Comparison of ENCODE assay signal across 37 cellular contexts in genomic region chr9:77929942-77930341, GRCh38.
"Had no signal": no experiment of that assay in that cellular context is flagged by ENCODE, and none has a peak within 500 bp of the region (broad histone marks: within the 10 kb centered on the region; RNA-seq: fewer than 3 reads in every experiment).

No MANE protein-coding gene starts in this region.

- H3K9me3 ChIP-seq: adrenal gland, colonic mucosa had no signal

- ATAC-seq: activated CD8-positive, alpha-beta T cell treated with anti-CD3 and anti-CD28 coated beads for 36 hours; activated naive CD4-positive, alpha-beta T cell treated with anti-CD3 and anti-CD28 coated beads, Interleukin-2, amount 50 U/mL, for 72 hours; activated T-cell treated with anti-CD3 and anti-CD28 coated beads, Interleukin-2, amount 50 U/mL, for 4 hours; activated T-cell treated with anti-CD3 and anti-CD28 coated beads, Interleukin-2, amount 50 U/mL, for 72 hours; activated T-helper 17 cell treated with anti-CD3 and anti-CD28 coated beads, Interleukin-2, amount 50 U/mL, for 72 hours had no signal

- H3K36me3 ChIP-seq: adrenal gland, cardiac muscle cell, colonic mucosa had no signal

- FAIRE-seq: bronchial epithelial cell, TTC549 had no signal

- H3K27me3 Mint-ChIP-seq: activated CD4-positive, alpha-beta memory T cell treated with anti-CD3 and anti-CD28 coated beads for 36 hours; activated CD4-positive, alpha-beta T cell treated with anti-CD3 and anti-CD28 coated beads, Interleukin-2, amount 10 ng/mL, durations not matched to agents 24 days and 14 days; activated CD8-positive, alpha-beta T cell treated with anti-CD3 and anti-CD28 coated beads for 36 hours; activated naive CD8-positive, alpha-beta T cell treated with anti-CD3 and anti-CD28 coated beads for 36 hours; activated T-helper 17 cell treated with anti-CD3 and anti-CD28 coated beads, Interleukin-2, amount 50 U/mL, for 72 hours; brain had no signal

- H3K27ac Mint-ChIP-seq: activated B cell treated with CpG ODN at 0.5 μM for 24 hours; activated CD4-positive, alpha-beta memory T cell treated with anti-CD3 and anti-CD28 coated beads for 36 hours; activated CD4-positive, alpha-beta T cell treated with anti-CD3 and anti-CD28 coated beads, Interleukin-2, amount 10 ng/mL, durations not matched to agents 24 days and 14 days; activated CD8-positive, alpha-beta T cell treated with anti-CD3 and anti-CD28 coated beads for 36 hours; activated naive CD4-positive, alpha-beta T cell treated with anti-CD3 and anti-CD28 coated beads for 36 hours; activated naive CD4-positive, alpha-beta T cell treated with anti-CD3 and anti-CD28 coated beads, Interleukin-2, amount 50 U/mL, for 72 hours; activated naive CD8-positive, alpha-beta T cell treated with anti-CD3 and anti-CD28 coated beads for 36 hours; activated T-cell treated with anti-CD3 and anti-CD28 coated beads, Interleukin-2, amount 50 U/mL, for 72 hours; activated T-helper 1 cell treated with anti-CD3 and anti-CD28 coated beads, Interleukin-12 subunit alpha, Interleukin-12 subunit beta, Interleukin-2, Interleukin-4 antibody, amounts not matched to agents 30 ng/mL and 10 ng/mL and 1 ng/mL, durations not matched to agents 14 hours and 24 hours and 36 hours; activated T-helper 17 cell treated with anti-CD3 and anti-CD28 coated beads, Interleukin-2, amount 50 U/mL, for 72 hours; T-helper 2 cell treated with Interferon-gamma antibody and Interleukin-4, amounts not matched to agents 5 μg/mL and 100 μg/mL, for 36 hours had no signal

- H3K4me3 Mint-ChIP-seq: activated B cell treated with CpG ODN at 0.5 μM for 24 hours; activated CD4-positive, alpha-beta memory T cell treated with anti-CD3 and anti-CD28 coated beads for 36 hours; activated CD4-positive, alpha-beta T cell treated with anti-CD3 and anti-CD28 coated beads, Interleukin-2, amount 10 ng/mL, durations not matched to agents 24 days and 14 days; activated CD8-positive, alpha-beta T cell treated with anti-CD3 and anti-CD28 coated beads for 36 hours; activated naive CD4-positive, alpha-beta T cell treated with anti-CD3 and anti-CD28 coated beads for 36 hours; activated naive CD8-positive, alpha-beta T cell treated with anti-CD3 and anti-CD28 coated beads for 36 hours; activated T-cell treated with anti-CD3 and anti-CD28 coated beads, Interleukin-2, amount 50 U/mL, for 4 hours; activated T-cell treated with anti-CD3 and anti-CD28 coated beads, Interleukin-2, amount 50 U/mL, for 72 hours; activated T-helper 1 cell treated with anti-CD3 and anti-CD28 coated beads, Interleukin-12 subunit alpha, Interleukin-12 subunit beta, Interleukin-2, Interleukin-4 antibody, amounts not matched to agents 30 ng/mL and 10 ng/mL and 1 ng/mL, durations not matched to agents 14 hours and 24 hours and 36 hours; activated T-helper 17 cell treated with anti-CD3 and anti-CD28 coated beads, Interleukin-2, amount 50 U/mL, for 72 hours; brain; central memory CD8-positive, alpha-beta T cell; T-helper 2 cell treated with Interferon-gamma antibody and Interleukin-4, amounts not matched to agents 5 μg/mL and 100 μg/mL, for 36 hours had no signal

- DNase-seq: activated B cell treated with CpG ODN at 0.5 μM for 24 hours; activated CD4-positive, alpha-beta memory T cell treated with anti-CD3 and anti-CD28 coated beads for 36 hours; activated CD4-positive, alpha-beta T cell treated with anti-CD3 and anti-CD28 coated beads for 4 hours; activated CD4-positive, alpha-beta T cell treated with anti-CD3 and anti-CD28 coated beads, Interleukin-2, amount 10 ng/mL, durations not matched to agents 24 days and 14 days; activated CD4-positive, alpha-beta T cell treated with anti-CD3 and anti-CD28 coated beads, Interleukin-2, amount 50 U/mL, for 1 hour; activated CD4-positive, alpha-beta T cell treated with anti-CD3 and anti-CD28 coated beads, Interleukin-2, amount 50 U/mL, for 4 hours; activated CD4-positive, CD25-positive, alpha-beta regulatory T cell treated with anti-CD3 and anti-CD28 coated beads, Interleukin-2, amount 50 U/mL, for 72 hours; activated CD8-positive, alpha-beta memory T cell treated with anti-CD3 and anti-CD28 coated beads, Interleukin-2, amount 50 U/mL, for 4 hours; activated CD8-positive, alpha-beta T cell treated with anti-CD3 and anti-CD28 coated beads for 36 hours; activated effector memory CD4-positive, alpha-beta T cell treated with anti-CD3 and anti-CD28 coated beads, Interleukin-2, amount 50 U/mL, for 16 hours; activated gamma-delta T cell treated with Interleukin-2 at 50 U/mL for 16 hours; activated naive CD4-positive, alpha-beta T cell; activated naive CD4-positive, alpha-beta T cell treated with anti-CD3 and anti-CD28 coated beads for 36 hours; activated naive CD4-positive, alpha-beta T cell treated with anti-CD3 and anti-CD28 coated beads, Interleukin-2, amount 50 U/mL, for 16 hours; activated naive CD8-positive, alpha-beta T cell treated with anti-CD3 and anti-CD28 coated beads for 36 hours; activated T-cell treated with anti-CD3 and anti-CD28 coated beads for 4 hours; activated T-cell treated with anti-CD3 and anti-CD28 coated beads, Interleukin-2, amount 50 U/mL, for 1 hour; activated T-cell treated with anti-CD3 and anti-CD28 coated beads, Interleukin-2, amount 50 U/mL, for 4 hours; activated T-cell treated with anti-CD3 and anti-CD28 coated beads, Interleukin-2, amount 50 U/mL, for 72 hours; adrenal gland; amniotic stem cell; aorta; caudate nucleus; cerebellar nuclear complex; colonic mucosa; T-helper 2 cell; T-helper 9 cell had no signal

- H3K9me3 Mint-ChIP-seq: activated B cell treated with CpG ODN at 0.5 μM for 24 hours; activated CD4-positive, alpha-beta memory T cell treated with anti-CD3 and anti-CD28 coated beads for 36 hours; activated CD4-positive, alpha-beta T cell treated with anti-CD3 and anti-CD28 coated beads, Interleukin-2, amount 10 ng/mL, durations not matched to agents 24 days and 14 days; activated CD8-positive, alpha-beta T cell treated with anti-CD3 and anti-CD28 coated beads for 36 hours; activated naive CD4-positive, alpha-beta T cell treated with anti-CD3 and anti-CD28 coated beads for 36 hours; activated naive CD4-positive, alpha-beta T cell treated with anti-CD3 and anti-CD28 coated beads, Interleukin-2, amount 50 U/mL, for 72 hours; activated naive CD8-positive, alpha-beta T cell treated with anti-CD3 and anti-CD28 coated beads for 36 hours; activated T-cell treated with anti-CD3 and anti-CD28 coated beads, Interleukin-2, amount 50 U/mL, for 4 hours; activated T-cell treated with anti-CD3 and anti-CD28 coated beads, Interleukin-2, amount 50 U/mL, for 72 hours; activated T-helper 1 cell treated with anti-CD3 and anti-CD28 coated beads, Interleukin-12 subunit alpha, Interleukin-12 subunit beta, Interleukin-2, Interleukin-4 antibody, amounts not matched to agents 30 ng/mL and 10 ng/mL and 1 ng/mL, durations not matched to agents 14 hours and 24 hours and 36 hours; activated T-helper 17 cell treated with anti-CD3 and anti-CD28 coated beads, Interleukin-2, amount 50 U/mL, for 72 hours; brain; central memory CD8-positive, alpha-beta T cell; T-helper 2 cell treated with Interferon-gamma antibody and Interleukin-4, amounts not matched to agents 5 μg/mL and 100 μg/mL, for 36 hours had no signal

- H3K4me3 ChIP-seq: adrenal gland, cardiac muscle cell, colonic mucosa had no signal

- H3K27ac ChIP-seq: adrenal gland, cardiac muscle cell, colonic mucosa, VCaP had no signal

- H3K36me3 Mint-ChIP-seq: activated naive CD4-positive, alpha-beta T cell treated with anti-CD3 and anti-CD28 coated beads, Interleukin-2, amount 50 U/mL, for 72 hours had no signal

- H3K27me3 ChIP-seq: adrenal gland, cardiac muscle cell, colonic mucosa had no signal
